1 cellular context compared by ENCODE assay signal in genomic region chr18:48333563-48333962, GRCh38.
TF ChIP-seq lines count a peak whose summit lies in the region.

No MANE protein-coding gene starts in this region.

TF ChIP-seq in GM23338, 12 proteins besides CTCF, POLR2A, EP300 and RAD21 (continued from another document):
- TF ChIP-seq EZH2 (IDR thresholded peaks at IDR 0.05; ENCODE audit: low read depth, unreplicated experiment): no peak
- TF ChIP-seq, protein P1, sequence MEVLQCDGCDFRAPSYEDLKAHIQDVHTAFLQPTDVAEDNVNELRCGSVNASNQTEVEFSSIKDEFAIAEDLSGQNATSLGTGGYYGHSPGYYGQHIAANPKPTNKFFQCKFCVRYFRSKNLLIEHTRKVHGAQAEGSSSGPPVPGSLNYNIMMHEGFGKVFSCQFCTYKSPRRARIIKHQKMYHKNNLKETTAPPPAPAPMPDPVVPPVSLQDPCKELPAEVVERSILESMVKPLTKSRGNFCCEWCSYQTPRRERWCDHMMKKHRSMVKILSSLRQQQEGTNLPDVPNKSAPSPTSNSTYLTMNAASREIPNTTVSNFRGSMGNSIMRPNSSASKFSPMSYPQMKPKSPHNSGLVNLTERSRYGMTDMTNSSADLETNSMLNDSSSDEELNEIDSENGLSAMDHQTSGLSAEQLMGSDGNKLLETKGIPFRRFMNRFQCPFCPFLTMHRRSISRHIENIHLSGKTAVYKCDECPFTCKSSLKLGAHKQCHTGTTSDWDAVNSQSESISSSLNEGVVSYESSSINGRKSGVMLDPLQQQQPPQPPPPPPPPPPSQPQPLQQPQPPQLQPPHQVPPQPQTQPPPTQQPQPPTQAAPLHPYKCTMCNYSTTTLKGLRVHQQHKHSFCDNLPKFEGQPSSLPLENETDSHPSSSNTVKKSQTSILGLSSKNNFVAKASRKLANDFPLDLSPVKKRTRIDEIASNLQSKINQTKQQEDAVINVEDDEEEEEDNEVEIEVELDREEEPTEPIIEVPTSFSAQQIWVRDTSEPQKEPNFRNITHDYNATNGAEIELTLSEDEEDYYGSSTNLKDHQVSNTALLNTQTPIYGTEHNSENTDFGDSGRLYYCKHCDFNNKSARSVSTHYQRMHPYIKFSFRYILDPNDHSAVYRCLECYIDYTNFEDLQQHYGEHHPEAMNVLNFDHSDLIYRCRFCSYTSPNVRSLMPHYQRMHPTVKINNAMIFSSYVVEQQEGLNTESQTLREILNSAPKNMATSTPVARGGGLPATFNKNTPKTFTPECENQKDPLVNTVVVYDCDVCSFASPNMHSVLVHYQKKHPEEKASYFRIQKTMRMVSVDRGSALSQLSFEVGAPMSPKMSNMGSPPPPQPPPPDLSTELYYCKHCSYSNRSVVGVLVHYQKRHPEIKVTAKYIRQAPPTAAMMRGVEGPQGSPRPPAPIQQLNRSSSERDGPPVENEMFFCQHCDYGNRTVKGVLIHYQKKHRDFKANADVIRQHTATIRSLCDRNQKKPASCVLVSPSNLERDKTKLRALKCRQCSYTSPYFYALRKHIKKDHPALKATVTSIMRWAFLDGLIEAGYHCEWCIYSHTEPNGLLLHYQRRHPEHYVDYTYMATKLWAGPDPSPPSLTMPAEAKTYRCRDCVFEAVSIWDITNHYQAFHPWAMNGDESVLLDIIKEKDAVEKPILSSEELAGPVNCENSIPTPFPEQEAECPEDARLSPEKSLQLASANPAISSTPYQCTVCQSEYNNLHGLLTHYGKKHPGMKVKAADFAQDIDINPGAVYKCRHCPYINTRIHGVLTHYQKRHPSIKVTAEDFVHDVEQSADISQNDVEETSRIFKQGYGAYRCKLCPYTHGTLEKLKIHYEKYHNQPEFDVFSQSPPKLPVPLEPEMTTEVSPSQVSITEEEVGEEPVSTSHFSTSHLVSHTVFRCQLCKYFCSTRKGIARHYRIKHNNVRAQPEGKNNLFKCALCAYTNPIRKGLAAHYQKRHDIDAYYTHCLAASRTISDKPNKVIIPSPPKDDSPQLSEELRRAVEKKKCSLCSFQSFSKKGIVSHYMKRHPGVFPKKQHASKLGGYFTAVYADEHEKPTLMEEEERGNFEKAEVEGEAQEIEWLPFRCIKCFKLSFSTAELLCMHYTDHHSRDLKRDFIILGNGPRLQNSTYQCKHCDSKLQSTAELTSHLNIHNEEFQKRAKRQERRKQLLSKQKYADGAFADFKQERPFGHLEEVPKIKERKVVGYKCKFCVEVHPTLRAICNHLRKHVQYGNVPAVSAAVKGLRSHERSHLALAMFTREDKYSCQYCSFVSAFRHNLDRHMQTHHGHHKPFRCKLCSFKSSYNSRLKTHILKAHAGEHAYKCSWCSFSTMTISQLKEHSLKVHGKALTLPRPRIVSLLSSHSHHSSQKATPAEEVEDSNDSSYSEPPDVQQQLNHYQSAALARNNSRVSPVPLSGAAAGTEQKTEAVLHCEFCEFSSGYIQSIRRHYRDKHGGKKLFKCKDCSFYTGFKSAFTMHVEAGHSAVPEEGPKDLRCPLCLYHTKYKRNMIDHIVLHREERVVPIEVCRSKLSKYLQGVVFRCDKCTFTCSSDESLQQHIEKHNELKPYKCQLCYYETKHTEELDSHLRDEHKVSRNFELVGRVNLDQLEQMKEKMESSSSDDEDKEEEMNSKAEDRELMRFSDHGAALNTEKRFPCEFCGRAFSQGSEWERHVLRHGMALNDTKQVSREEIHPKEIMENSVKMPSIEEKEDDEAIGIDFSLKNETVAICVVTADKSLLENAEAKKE (CRISPR knock-in tag; IDR thresholded peaks at IDR 0.05): no peak
- no peak for TF ChIP-seq ZNF331 (CRISPR knock-in tag; IDR thresholded peaks at IDR 0.05; ENCODE audit: low read depth)
